ENCODE assay signal across 1 cellular context in genomic region chr2:46877619-46878113, GRCh38.
TF ChIP-seq lines count a peak whose summit lies in the region.

No MANE protein-coding gene starts in this region.

TF ChIP-seq in HepG2, 621 proteins besides CTCF, POLR2A, EP300 and RAD21 (continued from another document and continues in another):
- TF ChIP-seq ZSCAN5A (CRISPR knock-in tag; IDR thresholded peaks at IDR 0.05; ENCODE audit: borderline replicate concordance) (no peak), ZNF557 (CRISPR knock-in tag; IDR thresholded peaks at IDR 0.05) (no peak), CREB1 (IDR thresholded peaks at IDR 0.05) (no peak; the same call in 1 of the 2 replicates), CREB1 (CRISPR knock-in tag; IDR thresholded peaks at IDR 0.05) (no peak), ZNF572 (CRISPR knock-in tag; IDR thresholded peaks at IDR 0.05) (no peak), MLLT10 (CRISPR knock-in tag; IDR thresholded peaks at IDR 0.05) (no peak), HOXA3 (CRISPR knock-in tag; IDR thresholded peaks at IDR 0.05) (no peak), ZC3H13 (CRISPR knock-in tag; IDR thresholded peaks at IDR 0.05) (no peak), IRX3 (CRISPR knock-in tag; IDR thresholded peaks at IDR 0.05; ENCODE audit: borderline replicate concordance, low read depth) (no peak), JUND (CRISPR knock-in tag; IDR thresholded peaks at IDR 0.05) (no peak), MTA3 (CRISPR knock-in tag; IDR thresholded peaks at IDR 0.05) (no peak), NCOA5 (CRISPR knock-in tag; IDR thresholded peaks at IDR 0.05) (no peak), MBD4 (IDR thresholded peaks at IDR 0.05; ENCODE audit: borderline replicate concordance, low read length) (no peak), SRSF9 (IDR thresholded peaks at IDR 0.05; ENCODE audit: borderline replicate concordance, insufficient read depth, low read depth, low read length, poor library complexity, severe bottlenecking) (no peak), HNRNPUL1 (IDR thresholded peaks at IDR 0.05; ENCODE audit: low read depth, low read length) (no peak), ISL2 (CRISPR knock-in tag; IDR thresholded peaks at IDR 0.05) (no peak), ATAD3A (CRISPR knock-in tag; IDR thresholded peaks at IDR 0.05) (no peak), HOXA7 (CRISPR knock-in tag; IDR thresholded peaks at IDR 0.05) (peak; percentile 23; the same call in 1 of the 2 replicates), ZFX (CRISPR knock-in tag; IDR thresholded peaks at IDR 0.05; ENCODE audit: low read depth) (0 out of 2 replicates have a peak, but pooled peaks have one; percentile 22), POLR2G (IDR thresholded peaks at IDR 0.05; ENCODE audit: low read depth, low read length) (no peak), RARG (CRISPR knock-in tag; IDR thresholded peaks at IDR 0.05; ENCODE audit: low read depth) (no peak), KAT7 (CRISPR knock-in tag; IDR thresholded peaks at IDR 0.05; ENCODE audit: borderline replicate concordance) (no peak), PAF1 (CRISPR knock-in tag; IDR thresholded peaks at IDR 0.05) (no peak), ZNF207 (IDR thresholded peaks at IDR 0.05; ENCODE audit: borderline replicate concordance) (0 out of 2 replicates have a peak, but pooled peaks have one; percentile 43), MNT (IDR thresholded peaks at IDR 0.05) (0 out of 2 replicates have a peak, but pooled peaks have one; percentile 19)
- TF ChIP-seq, protein P1, sequence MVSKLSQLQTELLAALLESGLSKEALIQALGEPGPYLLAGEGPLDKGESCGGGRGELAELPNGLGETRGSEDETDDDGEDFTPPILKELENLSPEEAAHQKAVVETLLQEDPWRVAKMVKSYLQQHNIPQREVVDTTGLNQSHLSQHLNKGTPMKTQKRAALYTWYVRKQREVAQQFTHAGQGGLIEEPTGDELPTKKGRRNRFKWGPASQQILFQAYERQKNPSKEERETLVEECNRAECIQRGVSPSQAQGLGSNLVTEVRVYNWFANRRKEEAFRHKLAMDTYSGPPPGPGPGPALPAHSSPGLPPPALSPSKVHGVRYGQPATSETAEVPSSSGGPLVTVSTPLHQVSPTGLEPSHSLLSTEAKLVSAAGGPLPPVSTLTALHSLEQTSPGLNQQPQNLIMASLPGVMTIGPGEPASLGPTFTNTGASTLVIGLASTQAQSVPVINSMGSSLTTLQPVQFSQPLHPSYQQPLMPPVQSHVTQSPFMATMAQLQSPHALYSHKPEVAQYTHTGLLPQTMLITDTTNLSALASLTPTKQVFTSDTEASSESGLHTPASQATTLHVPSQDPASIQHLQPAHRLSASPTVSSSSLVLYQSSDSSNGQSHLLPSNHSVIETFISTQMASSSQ (IDR thresholded peaks at IDR 0.05; ENCODE audit: low read depth): no peak
- TF ChIP-seq, protein P1 (CRISPR knock-in tag; IDR thresholded peaks at IDR 0.05; ENCODE audit: borderline replicate concordance): no peak
- TF ChIP-seq, protein P2, sequence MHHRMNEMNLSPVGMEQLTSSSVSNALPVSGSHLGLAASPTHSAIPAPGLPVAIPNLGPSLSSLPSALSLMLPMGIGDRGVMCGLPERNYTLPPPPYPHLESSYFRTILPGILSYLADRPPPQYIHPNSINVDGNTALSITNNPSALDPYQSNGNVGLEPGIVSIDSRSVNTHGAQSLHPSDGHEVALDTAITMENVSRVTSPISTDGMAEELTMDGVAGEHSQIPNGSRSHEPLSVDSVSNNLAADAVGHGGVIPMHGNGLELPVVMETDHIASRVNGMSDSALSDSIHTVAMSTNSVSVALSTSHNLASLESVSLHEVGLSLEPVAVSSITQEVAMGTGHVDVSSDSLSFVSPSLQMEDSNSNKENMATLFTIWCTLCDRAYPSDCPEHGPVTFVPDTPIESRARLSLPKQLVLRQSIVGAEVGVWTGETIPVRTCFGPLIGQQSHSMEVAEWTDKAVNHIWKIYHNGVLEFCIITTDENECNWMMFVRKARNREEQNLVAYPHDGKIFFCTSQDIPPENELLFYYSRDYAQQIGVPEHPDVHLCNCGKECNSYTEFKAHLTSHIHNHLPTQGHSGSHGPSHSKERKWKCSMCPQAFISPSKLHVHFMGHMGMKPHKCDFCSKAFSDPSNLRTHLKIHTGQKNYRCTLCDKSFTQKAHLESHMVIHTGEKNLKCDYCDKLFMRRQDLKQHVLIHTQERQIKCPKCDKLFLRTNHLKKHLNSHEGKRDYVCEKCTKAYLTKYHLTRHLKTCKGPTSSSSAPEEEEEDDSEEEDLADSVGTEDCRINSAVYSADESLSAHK (CRISPR knock-in tag; IDR thresholded peaks at IDR 0.05; ENCODE audit: borderline replicate concordance): no peak
- TF ChIP-seq, protein P3, sequence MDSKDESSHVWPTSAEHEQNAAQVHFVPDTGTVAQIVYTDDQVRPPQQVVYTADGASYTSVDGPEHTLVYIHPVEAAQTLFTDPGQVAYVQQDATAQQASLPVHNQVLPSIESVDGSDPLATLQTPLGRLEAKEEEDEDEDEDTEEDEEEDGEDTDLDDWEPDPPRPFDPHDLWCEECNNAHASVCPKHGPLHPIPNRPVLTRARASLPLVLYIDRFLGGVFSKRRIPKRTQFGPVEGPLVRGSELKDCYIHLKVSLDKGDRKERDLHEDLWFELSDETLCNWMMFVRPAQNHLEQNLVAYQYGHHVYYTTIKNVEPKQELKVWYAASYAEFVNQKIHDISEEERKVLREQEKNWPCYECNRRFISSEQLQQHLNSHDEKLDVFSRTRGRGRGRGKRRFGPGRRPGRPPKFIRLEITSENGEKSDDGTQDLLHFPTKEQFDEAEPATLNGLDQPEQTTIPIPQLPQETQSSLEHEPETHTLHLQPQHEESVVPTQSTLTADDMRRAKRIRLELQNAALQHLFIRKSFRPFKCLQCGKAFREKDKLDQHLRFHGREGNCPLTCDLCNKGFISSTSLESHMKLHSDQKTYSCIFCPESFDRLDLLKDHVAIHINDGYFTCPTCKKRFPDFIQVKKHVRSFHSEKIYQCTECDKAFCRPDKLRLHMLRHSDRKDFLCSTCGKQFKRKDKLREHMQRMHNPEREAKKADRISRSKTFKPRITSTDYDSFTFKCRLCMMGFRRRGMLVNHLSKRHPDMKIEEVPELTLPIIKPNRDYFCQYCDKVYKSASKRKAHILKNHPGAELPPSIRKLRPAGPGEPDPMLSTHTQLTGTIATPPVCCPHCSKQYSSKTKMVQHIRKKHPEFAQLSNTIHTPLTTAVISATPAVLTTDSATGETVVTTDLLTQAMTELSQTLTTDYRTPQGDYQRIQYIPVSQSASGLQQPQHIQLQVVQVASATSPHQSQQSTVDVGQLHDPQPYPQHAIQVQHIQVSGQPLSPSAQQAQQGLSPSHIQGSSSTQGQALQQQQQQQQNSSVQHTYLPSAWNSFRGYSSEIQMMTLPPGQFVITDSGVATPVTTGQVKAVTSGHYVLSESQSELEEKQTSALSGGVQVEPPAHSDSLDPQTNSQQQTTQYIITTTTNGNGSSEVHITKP (CRISPR knock-in tag; IDR thresholded peaks at IDR 0.05; ENCODE audit: low read depth): no peak
- TF ChIP-seq, protein P4, sequence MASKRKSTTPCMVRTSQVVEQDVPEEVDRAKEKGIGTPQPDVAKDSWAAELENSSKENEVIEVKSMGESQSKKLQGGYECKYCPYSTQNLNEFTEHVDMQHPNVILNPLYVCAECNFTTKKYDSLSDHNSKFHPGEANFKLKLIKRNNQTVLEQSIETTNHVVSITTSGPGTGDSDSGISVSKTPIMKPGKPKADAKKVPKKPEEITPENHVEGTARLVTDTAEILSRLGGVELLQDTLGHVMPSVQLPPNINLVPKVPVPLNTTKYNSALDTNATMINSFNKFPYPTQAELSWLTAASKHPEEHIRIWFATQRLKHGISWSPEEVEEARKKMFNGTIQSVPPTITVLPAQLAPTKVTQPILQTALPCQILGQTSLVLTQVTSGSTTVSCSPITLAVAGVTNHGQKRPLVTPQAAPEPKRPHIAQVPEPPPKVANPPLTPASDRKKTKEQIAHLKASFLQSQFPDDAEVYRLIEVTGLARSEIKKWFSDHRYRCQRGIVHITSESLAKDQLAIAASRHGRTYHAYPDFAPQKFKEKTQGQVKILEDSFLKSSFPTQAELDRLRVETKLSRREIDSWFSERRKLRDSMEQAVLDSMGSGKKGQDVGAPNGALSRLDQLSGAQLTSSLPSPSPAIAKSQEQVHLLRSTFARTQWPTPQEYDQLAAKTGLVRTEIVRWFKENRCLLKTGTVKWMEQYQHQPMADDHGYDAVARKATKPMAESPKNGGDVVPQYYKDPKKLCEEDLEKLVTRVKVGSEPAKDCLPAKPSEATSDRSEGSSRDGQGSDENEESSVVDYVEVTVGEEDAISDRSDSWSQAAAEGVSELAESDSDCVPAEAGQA (IDR thresholded peaks at IDR 0.05; ENCODE audit: low read depth): no peak
- TF ChIP-seq, protein P4 (CRISPR knock-in tag; IDR thresholded peaks at IDR 0.05; ENCODE audit: borderline replicate concordance): no peak
- TF ChIP-seq, protein P5, sequence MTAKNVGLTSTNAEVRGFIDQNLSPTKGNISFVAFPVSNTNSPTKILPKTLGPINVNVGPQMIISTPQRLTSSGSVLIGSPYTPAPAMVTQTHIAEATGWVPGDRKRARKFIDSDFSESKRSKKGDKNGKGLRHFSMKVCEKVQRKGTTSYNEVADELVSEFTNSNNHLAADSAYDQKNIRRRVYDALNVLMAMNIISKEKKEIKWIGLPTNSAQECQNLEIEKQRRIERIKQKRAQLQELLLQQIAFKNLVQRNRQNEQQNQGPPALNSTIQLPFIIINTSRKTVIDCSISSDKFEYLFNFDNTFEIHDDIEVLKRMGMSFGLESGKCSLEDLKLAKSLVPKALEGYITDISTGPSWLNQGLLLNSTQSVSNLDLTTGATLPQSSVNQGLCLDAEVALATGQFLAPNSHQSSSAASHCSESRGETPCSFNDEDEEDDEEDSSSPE (CRISPR knock-in tag; IDR thresholded peaks at IDR 0.05): no peak
- TF ChIP-seq, protein P6, sequence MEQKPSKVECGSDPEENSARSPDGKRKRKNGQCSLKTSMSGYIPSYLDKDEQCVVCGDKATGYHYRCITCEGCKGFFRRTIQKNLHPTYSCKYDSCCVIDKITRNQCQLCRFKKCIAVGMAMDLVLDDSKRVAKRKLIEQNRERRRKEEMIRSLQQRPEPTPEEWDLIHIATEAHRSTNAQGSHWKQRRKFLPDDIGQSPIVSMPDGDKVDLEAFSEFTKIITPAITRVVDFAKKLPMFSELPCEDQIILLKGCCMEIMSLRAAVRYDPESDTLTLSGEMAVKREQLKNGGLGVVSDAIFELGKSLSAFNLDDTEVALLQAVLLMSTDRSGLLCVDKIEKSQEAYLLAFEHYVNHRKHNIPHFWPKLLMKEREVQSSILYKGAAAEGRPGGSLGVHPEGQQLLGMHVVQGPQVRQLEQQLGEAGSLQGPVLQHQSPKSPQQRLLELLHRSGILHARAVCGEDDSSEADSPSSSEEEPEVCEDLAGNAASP (CRISPR knock-in tag; IDR thresholded peaks at IDR 0.05; ENCODE audit: borderline replicate concordance): no peak
